ENCODE assay signal across 29 cellular contexts in the genomic region with DNA sequence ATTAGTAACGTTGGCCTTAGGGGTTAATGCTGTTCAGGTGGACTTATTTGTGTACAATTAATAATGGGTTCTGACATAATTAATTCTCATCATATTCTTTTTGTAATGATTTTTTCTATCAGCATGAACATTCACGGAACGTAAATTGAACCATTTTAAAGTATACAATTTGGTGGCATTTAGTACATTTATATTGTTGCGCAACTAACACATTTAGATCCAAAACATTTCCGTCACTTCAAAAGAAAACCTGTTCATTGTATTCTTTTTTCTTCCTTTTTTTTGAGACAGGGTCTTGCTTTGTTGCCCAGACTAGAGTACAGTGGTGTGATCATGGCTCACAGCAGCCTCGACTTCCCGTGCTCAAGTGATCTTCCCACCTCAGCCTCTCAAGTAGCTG.
DNase-seq lines count a peak whose midpoint lies in the region; ATAC-seq, FAIRE-seq and TF ChIP-seq lines count a peak whose summit lies in the region.
"Had no signal": no experiment of that assay in that cellular context is flagged by ENCODE, and none has a peak within 500 bp of the region (broad histone marks: within the 10 kb centered on the region; RNA-seq: fewer than 3 reads in every experiment).

No MANE protein-coding gene starts in this region.

- peaks cover 12% of the 10 kb centered on the region for H3K4me1 Mint-ChIP-seq in activated naive CD8-positive, alpha-beta T cell treated with anti-CD3 and anti-CD28 coated beads for 36 hours

- 92% methylated on average over 7 of the region's 7 CpGs for WGBS in A549 (ENCODE audit: missing lambda C conversion rate)
- WGBS in IMR-90 (ENCODE audit: extremely low coverage in 2 of 2, insufficient read length in 1 of 2), 2 experiments: no CpG with 5 or more reads among the region's 7 CpGs
- WGBS in K562 (ENCODE audit: insufficient coverage, low coverage, missing lambda C conversion rate): 3% methylated on average over 4 of the region's 7 CpGs

- no peak overlapping the region for H3K27ac Mint-ChIP-seq in activated naive CD8-positive, alpha-beta T cell treated with anti-CD3 and anti-CD28 coated beads for 36 hours
- H3K27ac Mint-ChIP-seq: B cell; CD14-positive monocyte; CD4-positive, alpha-beta memory T cell; CD4-positive, CD25-positive, alpha-beta regulatory T cell; CD8-positive, alpha-beta memory T cell had no signal

- H2BK5ac ChIP-seq in IMR-90 (ENCODE audit: low read depth, low read length, poor library complexity, severe bottlenecking): no peak overlapping the region

- H4K8ac ChIP-seq in IMR-90 (ENCODE audit: low read depth in 2 of 2, low read length in 2 of 2): no peak overlapping the region

- no peak overlapping the region for H2AK9ac ChIP-seq in IMR-90 (replicated peaks; ENCODE audit: low read depth, low read length, poor library complexity)

- H4K20me1 ChIP-seq in IMR-90 (ENCODE audit: insufficient read depth, low read length): no peaks in the 10 kb centered on the region
- no peaks in the 10 kb centered on the region for H4K20me1 ChIP-seq in KMS-11 (ENCODE audit: insufficient read depth)
- no peaks in the 10 kb centered on the region for H4K20me1 ChIP-seq in K562 (replicated peaks; ENCODE audit: control insufficient read depth, insufficient read depth, low read length)
- H4K20me1 ChIP-seq: BLaER1 had no signal

- H3K4me1 ChIP-seq in A549 (peaks cover 24% of the 10 kb centered on the region), IMR-90 (ENCODE audit: control insufficient read depth, insufficient read depth, low read length) (no peaks in the 10 kb centered on the region), KMS-11 (ENCODE audit: low read depth, poor library complexity, severe bottlenecking) (peaks cover 54% of the 10 kb centered on the region), K562 (replicated peaks in 1 of 2; ENCODE audit: control insufficient read depth in 2 of 2, insufficient read depth in 2 of 2, low read length in 2 of 2) (no peaks in the 10 kb centered on the region; a peak in 1 of 5 replicates), BE2C (peaks cover 2% of the 10 kb centered on the region; the same call in 1 of the 2 replicates)
- H3K4me1 ChIP-seq: BLaER1 had no signal

- CTCF ChIA-PET in A549 (lab: Yijun Ruan, JAX) (no interaction called here), IMR-90 (lab: Yijun Ruan, JAX) (no interaction called here), K562 (lab: Yijun Ruan, JAX; ENCODE audit: low intra/inter-chr PET ratio) (no interaction called here)

- H3K27me3 ChIP-seq in IMR-90 (ENCODE audit: control insufficient read depth, insufficient read depth, low read length) (peaks cover 5% of the 10 kb centered on the region), KMS-11 (ENCODE audit: insufficient read depth, low read depth) (no peaks in the 10 kb centered on the region), K562 (ENCODE audit: control insufficient read depth in 2 of 2, insufficient read depth in 2 of 2, low read length in 2 of 2) (peaks cover 0 to 5% of the 10 kb centered on the region in 2 experiments; a peak in 1 of 5 replicates), BE2C (no peaks in the 10 kb centered on the region)
- H3K27me3 ChIP-seq: BLaER1 had no signal

- H3K79me1 ChIP-seq in IMR-90 (ENCODE audit: low read depth in 1 of 2, low read length in 2 of 2): no peaks in the 10 kb centered on the region

- POLR2A ChIA-PET in A549 (lab: Yijun Ruan, JAX): no interaction called here
- POLR2A ChIA-PET in IMR-90 (lab: Charles Lee; ENCODE audit: unreplicated experiment): no interaction called here
- POLR2A ChIA-PET in K562 (lab: Yijun Ruan, JAX): no interaction called here

- no peaks in the 10 kb centered on the region for H3K9me1 ChIP-seq in IMR-90 (ENCODE audit: insufficient read depth, low read length)
- H3K9me1 ChIP-seq in K562 (ENCODE audit: control insufficient read depth, insufficient read depth, low read length): no peaks in the 10 kb centered on the region

- H3K9me3 ChIP-seq in A549 (no peaks in the 10 kb centered on the region), IMR-90 (ENCODE audit: control insufficient read depth, insufficient read depth, low read length) (no peaks in the 10 kb centered on the region), K562 (replicated peaks; ENCODE audit: control insufficient read depth, insufficient read depth, low read depth, low read length) (no peaks in the 10 kb centered on the region), BE2C (no peaks in the 10 kb centered on the region)
- H3K9me3 ChIP-seq: BLaER1 had no signal

- TF ChIP-seq RAD21 in A549 (conservative IDR thresholded peaks at IDR 0.05 in 1 of 2, IDR thresholded peaks at IDR 0.05 in 1 of 2) (no peak), IMR-90 (IDR thresholded peaks at IDR 0.05; ENCODE audit: low read length) (no peak), K562 (CRISPR knock-in tag; conservative IDR thresholded peaks at IDR 0.05 in 1 of 2, IDR thresholded peaks at IDR 0.05 in 1 of 2) (no peak)

- H3K27ac ChIP-seq in A549 (no peak overlapping the region), IMR-90 (ENCODE audit: insufficient read depth, low read length) (no peak overlapping the region), KMS-11 (no peak overlapping the region), K562 (ENCODE audit: extremely low read depth, low read depth, low read length) (no peak overlapping the region)
- H3K27ac ChIP-seq: BLaER1 had no signal

- no TSS peak for BruUV-seq in IMR-90 (replicated peaks; lab: Mats Ljungman, UMichigan)
- no TSS peak for BruUV-seq in K562 (replicated peaks; lab: Mats Ljungman, UMichigan)

- peaks cover 33% of the 10 kb centered on the region for H3K27me3 Mint-ChIP-seq in activated naive CD8-positive, alpha-beta T cell treated with anti-CD3 and anti-CD28 coated beads for 36 hours

- no peak overlapping the region for H3K9ac ChIP-seq in IMR-90 (ENCODE audit: low read depth, low read length)
- no peak overlapping the region for H3K9ac ChIP-seq in KMS-11
- H3K9ac ChIP-seq in K562 (ENCODE audit: insufficient read depth in 1 of 2, low read depth in 2 of 2, low read length in 2 of 2): no peak overlapping the region
- H3K9ac ChIP-seq: BLaER1 had no signal

- no peak overlapping the region for H3K4ac ChIP-seq in IMR-90 (ENCODE audit: low read depth, low read length)

- TF ChIP-seq CTCF in A549 (IDR thresholded peaks at IDR 0.05): no peak
- no peak for TF ChIP-seq CTCF in IMR-90 (conservative IDR thresholded peaks at IDR 0.05; ENCODE audit: low read depth, low read length)
- no peak for TF ChIP-seq CTCF in KMS-11 (conservative IDR thresholded peaks at IDR 0.05; ENCODE audit: low read depth, low read length)
- no peak for TF ChIP-seq CTCF in K562 (IDR thresholded peaks at IDR 0.05 in 2 of 3, conservative IDR thresholded peaks at IDR 0.05 in 1 of 3; ENCODE audit: insufficient read depth in 2 of 3, low read depth in 1 of 3, low read length in 3 of 3)
- TF ChIP-seq CTCF in BE2C (IDR thresholded peaks at IDR 0.05; ENCODE audit: low read depth, low read length): no peak

- H2AK5ac ChIP-seq in IMR-90 (ENCODE audit: low read depth, low read length): no peak overlapping the region

- in situ Hi-C loops in IMR-90 (cut with MboI; ENCODE audit: low sequenced_read_pairs): no loop called here
- in situ Hi-C loops in K562 (cut with MboI): no loop called here

- no peak overlapping the region for H2BK120ac ChIP-seq in IMR-90 (ENCODE audit: low read depth, low read length)

- no peak overlapping the region for H3K18ac ChIP-seq in IMR-90 (ENCODE audit: low read depth, low read length)

- H3K14ac ChIP-seq in IMR-90 (replicated peaks; ENCODE audit: low read depth, low read length): no peak overlapping the region

- DNase-seq in A549 (ENCODE audit: low read depth in 1 of 2, low spot score in 1 of 2) (no peak), IMR-90 (no peak), K562 (ENCODE audit: extremely low read depth in 1 of 4, low spot score in 3 of 4) (no peak), BE2C (no peak)
- no peak for DNase-seq in activated naive CD8-positive, alpha-beta T cell treated with anti-CD3 and anti-CD28 coated beads for 36 hours
- DNase-seq: 8988T; AML-193; C1 segment of cervical spinal cord; CD4-positive, alpha-beta memory T cell; CD4-positive, CD25-positive, alpha-beta regulatory T cell; CD8-positive, alpha-beta memory T cell; COR-L47; DMS 273 treated with DMSO at 0.1 percent for 48 hours; DMS153; DMS53; DMS79; DND-41; EL; GDM1 had no signal

- no peak overlapping the region for H2AFZ ChIP-seq in IMR-90 (replicated peaks; ENCODE audit: low read length, poor library complexity)
- H2AFZ ChIP-seq in KMS-11 (ENCODE audit: low read depth): no peak overlapping the region
- no peak overlapping the region for H2AFZ ChIP-seq in K562 (ENCODE audit: low read depth, low read length)

- TF ChIP-seq EP300 in A549 (IDR thresholded peaks at IDR 0.05): no peak
- no peak for TF ChIP-seq EP300 in K562 (IDR thresholded peaks at IDR 0.05; ENCODE audit: low read length)

- H3K9me3 Mint-ChIP-seq in activated naive CD8-positive, alpha-beta T cell treated with anti-CD3 and anti-CD28 coated beads for 36 hours: no peaks in the 10 kb centered on the region

- H4K5ac ChIP-seq in IMR-90 (ENCODE audit: low read depth, low read length): no peak overlapping the region

- H3K23ac ChIP-seq in IMR-90 (ENCODE audit: low read depth, low read length): no peak overlapping the region

- intact Hi-C loops in IMR-90 (cut with micrococcal nuclease): loop anchor here (10.0 kb wide), 2 partner anchors 348 to 468 kb away; no protein-coding TSS in a partner anchor
- intact Hi-C loops in K562 (cut with micrococcal nuclease): no loop called here

- no peak for ATAC-seq in A549
- no peak for ATAC-seq in IMR-90 (ENCODE audit: low read depth)
- ATAC-seq in K562: no peak
- no peak for ATAC-seq in HG02759 (IDR thresholded peaks at IDR 0.05; ENCODE audit: unreplicated experiment)
- no peak for ATAC-seq in HG02678 (IDR thresholded peaks at IDR 0.05; ENCODE audit: unreplicated experiment)
- ATAC-seq: GM12878 had no signal

- H3K4me3 ChIP-seq in A549 (no peak overlapping the region), IMR-90 (ENCODE audit: insufficient read depth, low read depth, low read length) (no peak overlapping the region), KMS-11 (IDR thresholded peaks at IDR 0.05; ENCODE audit: insufficient read depth, low read depth, low read length) (no peak overlapping the region), K562 (no peak overlapping the region), BE2C (ENCODE audit: low read depth, low read length) (no peak overlapping the region)
- H3K4me3 ChIP-seq: BLaER1, GM12878 had no signal

- H2BK15ac ChIP-seq in IMR-90 (ENCODE audit: low read depth, low read length): no peak overlapping the region

- H3K56ac ChIP-seq in IMR-90 (ENCODE audit: extremely low read depth, insufficient read depth, low read length): no peak overlapping the region

- H3K79me2 ChIP-seq in KMS-11 (ENCODE audit: insufficient read depth, low read depth) (no peaks in the 10 kb centered on the region), K562 (ENCODE audit: control insufficient read depth, insufficient read depth, low read length) (no peaks in the 10 kb centered on the region)

- no peaks in the 10 kb centered on the region for H3K36me3 ChIP-seq in IMR-90 (ENCODE audit: control insufficient read depth, insufficient read depth, low read length)
- no peaks in the 10 kb centered on the region for H3K36me3 ChIP-seq in KMS-11 (ENCODE audit: insufficient read depth)
- no peaks in the 10 kb centered on the region for H3K36me3 ChIP-seq in K562 (ENCODE audit: control insufficient read depth, insufficient read depth, low read length)
- H3K36me3 ChIP-seq in BE2C: no peaks in the 10 kb centered on the region
- H3K36me3 ChIP-seq: BLaER1 had no signal

- H3K4me2 ChIP-seq in A549: no peak overlapping the region
- no peak overlapping the region for H3K4me2 ChIP-seq in IMR-90 (ENCODE audit: low read depth, low read length)
- peak overlapping the region; percentile 26; the same call in 1 of the 2 replicates for H3K4me2 ChIP-seq in KMS-11
- H3K4me2 ChIP-seq in K562 (ENCODE audit: insufficient read depth, low read length): no peak overlapping the region
- H3K4me2 ChIP-seq: BLaER1 had no signal

- no peak overlapping the region for H2BK20ac ChIP-seq in IMR-90 (ENCODE audit: low read depth, low read length)

- dilution Hi-C loops in IMR-90 (cut with HindIII; ENCODE audit: low sequenced_read_pairs, unreplicated experiment): no loop called here

- no peaks in the 10 kb centered on the region for H3K36me3 Mint-ChIP-seq in activated naive CD8-positive, alpha-beta T cell treated with anti-CD3 and anti-CD28 coated beads for 36 hours
- H3K36me3 Mint-ChIP-seq: CD14-positive monocyte; CD4-positive, alpha-beta memory T cell; CD4-positive, CD25-positive, alpha-beta regulatory T cell; CD8-positive, alpha-beta memory T cell had no signal

- no peak for FAIRE-seq in A549 (lab: Jason Lieb, UNC)
- FAIRE-seq in K562 (lab: Jason Lieb, UNC): no peak
- FAIRE-seq: A204.1, GM12878, GM12892, GM19239 had no signal

- no peak overlapping the region for H4K91ac ChIP-seq in IMR-90 (ENCODE audit: insufficient read depth, low read depth, low read length)

- H3K4me3 Mint-ChIP-seq in activated naive CD8-positive, alpha-beta T cell treated with anti-CD3 and anti-CD28 coated beads for 36 hours: no peak overlapping the region
- H3K4me3 Mint-ChIP-seq: B cell; CD4-positive, alpha-beta memory T cell; CD4-positive, CD25-positive, alpha-beta regulatory T cell; CD8-positive, alpha-beta memory T cell had no signal

- TF ChIP-seq POLR2A in A549 (IDR thresholded peaks at IDR 0.05; ENCODE audit: low read length) (no peak), IMR-90 (IDR thresholded peaks at IDR 0.05; ENCODE audit: low read depth, low read length) (no peak), K562 (conservative IDR thresholded peaks at IDR 0.05) (no peak)
